In genomic region chr4:102285831-102286230, GRCh38 we compare ENCODE assay signal across 18 cellular contexts.
DNase-seq lines count a peak whose midpoint lies in the region; TF ChIP-seq lines count a peak whose summit lies in the region.
"Had no signal": no experiment of that assay in that cellular context is flagged by ENCODE, and none has a peak within 500 bp of the region (broad histone marks: within the 10 kb centered on the region; RNA-seq: fewer than 3 reads in every experiment).

No MANE protein-coding gene starts in this region.

- in situ Hi-C loops in astrocyte of the cerebellum (cut with HindIII; ENCODE audit: low sequenced_read_pairs): no loop called here

- no peak for TF ChIP-seq CTCF in astrocyte of the cerebellum (IDR thresholded peaks at IDR 0.05; ENCODE audit: low read depth, low read length, missing control alignments)
- no peak for TF ChIP-seq CTCF in foreskin fibroblast (IDR thresholded peaks at IDR 0.05; ENCODE audit: low read depth, low read length)

- no peak overlapping the region for H3K4me3 ChIP-seq in astrocyte of the cerebellum (ENCODE audit: low read depth, low read length)
- H3K4me3 ChIP-seq in foreskin fibroblast (ENCODE audit: low read depth in 1 of 2, low read length in 2 of 2): no peak overlapping the region
- H3K4me3 ChIP-seq: K562 had no signal

- DNase-seq in EH (ENCODE audit: low read depth) (peak; percentile 3), astrocyte of the cerebellum (ENCODE audit: low read depth) (peak; percentile 11), fibroblast of gingiva (ENCODE audit: low read depth) (peak; percentile 62), foreskin fibroblast (peak; percentile 19 to 66), COLO829 (ENCODE audit: low spot score) (no peak), NCI-H510A treated with DMSO at 0.1 percent for 48 hours (lab: John Stamatoyannopoulos, UW) (no peak), SIG-M5 treated with dmso at 0.1 percent for 504 hours (lab: John Stamatoyannopoulos, UW; ENCODE audit: unreplicated experiment) (no peak), NCI-H187 (lab: John Stamatoyannopoulos, UW) (no peak)
- DNase-seq: DMS79, H9, NCI-H1092 treated with DMSO at 0.1 percent for 48 hours, NCI-H146, NCI-H2081, NCI-H2171, NCI-H345, NCI-H524 treated with DMSO at 0.1 percent for 48 hours, OCI-M1 had no signal

Comparison
In these comparisons a context has a peak if more than half of its experiments do, and no peak if none do; other contexts are left out.
1. DNase-seq: peak in EH (single experiment), astrocyte of the cerebellum (single experiment), fibroblast of gingiva (single experiment) and foreskin fibroblast (2 of 2); none in COLO829 (single experiment), NCI-H510A treated with DMSO at 0.1 percent for 48 hours (single experiment), SIG-M5 treated with dmso at 0.1 percent for 504 hours (single experiment) and NCI-H187 (0 of 2).